19 cellular contexts compared by ENCODE assay signal in genomic region chr11:34783816-34784317, GRCh38.
"Had no signal": no experiment of that assay in that cellular context is flagged by ENCODE, and none has a peak within 500 bp of the region (broad histone marks: within the 10 kb centered on the region; RNA-seq: fewer than 3 reads in every experiment).

No MANE protein-coding gene starts in this region.

- H3K27me3 ChIP-seq: body of pancreas, colonic mucosa, gastrocnemius medialis, heart left ventricle, transverse colon had no signal

- H3K36me3 ChIP-seq: colonic mucosa, gastrocnemius medialis, heart left ventricle, transverse colon had no signal

- H3K4me1 Mint-ChIP-seq: activated naive CD8-positive, alpha-beta T cell treated with anti-CD3 and anti-CD28 coated beads for 36 hours; naive thymus-derived CD4-positive, alpha-beta T cell; WTC11 had no signal

- H3K4me3 Mint-ChIP-seq: activated naive CD8-positive, alpha-beta T cell treated with anti-CD3 and anti-CD28 coated beads for 36 hours; naive thymus-derived CD4-positive, alpha-beta T cell; WTC11 had no signal

- DNase-seq: activated CD4-positive, alpha-beta T cell treated with anti-CD3 and anti-CD28 coated beads for 4 hours; activated CD8-positive, alpha-beta memory T cell treated with anti-CD3 and anti-CD28 coated beads, Interleukin-2, amount 50 U/mL, for 48 hours; activated gamma-delta T cell treated with Interleukin-2 at 50 U/mL for 16 hours; activated naive CD8-positive, alpha-beta T cell treated with anti-CD3 and anti-CD28 coated beads for 36 hours; amygdala; body of pancreas; central memory CD4-positive, alpha-beta T cell; colonic mucosa; gastrocnemius medialis; heart left ventricle; midbrain; naive thymus-derived CD4-positive, alpha-beta T cell; right cardiac atrium; small intestine; stimulated activated CD4-positive, alpha-beta T cell treated with anti-CD3 and anti-CD28 coated beads, Interleukin-4, amount 100 ng/mL, for 24 hours; stimulated activated naive CD4-positive, alpha-beta T cell treated with Interleukin-2 at 50 U/mL for 16 hours; T-helper 2 cell; transverse colon had no signal

- H3K9me3 Mint-ChIP-seq: activated naive CD8-positive, alpha-beta T cell treated with anti-CD3 and anti-CD28 coated beads for 36 hours had no signal

- H3K27ac ChIP-seq: body of pancreas, colonic mucosa, gastrocnemius medialis, heart left ventricle, transverse colon had no signal

- H3K9me3 ChIP-seq: body of pancreas, colonic mucosa, gastrocnemius medialis, transverse colon had no signal

- H3K36me3 Mint-ChIP-seq: activated naive CD8-positive, alpha-beta T cell treated with anti-CD3 and anti-CD28 coated beads for 36 hours; naive thymus-derived CD4-positive, alpha-beta T cell; WTC11 had no signal

- H3K4me3 ChIP-seq: body of pancreas, colonic mucosa, gastrocnemius medialis, heart left ventricle, transverse colon had no signal

- ATAC-seq: body of pancreas; gastrocnemius medialis; heart left ventricle; naive thymus-derived CD4-positive, alpha-beta T cell; right cardiac atrium; WTC11 had no signal

- H3K4me1 ChIP-seq: body of pancreas, colonic mucosa, gastrocnemius medialis, heart left ventricle, transverse colon had no signal

- H3K27ac Mint-ChIP-seq: activated naive CD8-positive, alpha-beta T cell treated with anti-CD3 and anti-CD28 coated beads for 36 hours; naive thymus-derived CD4-positive, alpha-beta T cell; WTC11 had no signal
